ENCODE assay signal across 9 cellular contexts in genomic region chr2:23436346-23437099, GRCh38. TPM values are rescaled to one million over a fixed set of nuclear protein-coding genes. Genes with fewer than 3 reads are reported as not detected.
DNase-seq lines count a peak whose midpoint lies in the region; ATAC-seq and TF ChIP-seq lines count a peak whose summit lies in the region.
"Had no signal": no experiment of that assay in that cellular context is flagged by ENCODE, and none has a peak within 500 bp of the region (broad histone marks: within the 10 kb centered on the region; RNA-seq: fewer than 3 reads in every experiment).

No MANE protein-coding gene starts in this region.

- H3K36me3 ChIP-seq in osteoblast (ENCODE audit: insufficient read depth, low read length) (no peaks in the 10 kb centered on the region), uterus (no peaks in the 10 kb centered on the region), psoas muscle (ENCODE audit: insufficient read depth in 1 of 2, low read depth in 1 of 2) (no peaks in the 10 kb centered on the region)

- no peak for TF ChIP-seq CTCF in osteoblast (IDR thresholded peaks at IDR 0.05; ENCODE audit: extremely low read depth, low read depth, low read length)
- no peak for TF ChIP-seq CTCF in uterus (IDR thresholded peaks at IDR 0.05)
- no peak for TF ChIP-seq CTCF in psoas muscle (IDR thresholded peaks at IDR 0.05)

- H2AFZ ChIP-seq in osteoblast (ENCODE audit: low read length): no peak overlapping the region

- no peak for TF ChIP-seq POLR2A in uterus (IDR thresholded peaks at IDR 0.05)

- H3K27me3 ChIP-seq in osteoblast (ENCODE audit: insufficient read depth, low read length) (no peaks in the 10 kb centered on the region), uterus (no peaks in the 10 kb centered on the region), psoas muscle (ENCODE audit: insufficient read depth in 3 of 3, low read length in 2 of 3) (no peaks in the 10 kb centered on the region)

- ATAC-seq in HG03108 (IDR thresholded peaks at IDR 0.05; ENCODE audit: unreplicated experiment): no peak
- ATAC-seq in psoas muscle: no peak

- peak overlapping the region; percentile 9 for H3K4me2 ChIP-seq in osteoblast (ENCODE audit: insufficient read depth, low read length)

- DNase-seq in activated T-cell treated with anti-CD3 and anti-CD28 coated beads for 48 hours (ENCODE audit: low read depth): peak; percentile 31
- no peak for DNase-seq in activated T-cell treated with anti-CD3 and anti-CD28 coated beads for 4 hours
- peak; percentile 41 for DNase-seq in astrocyte of the hippocampus (ENCODE audit: low read depth, low spot score)
- no peak for DNase-seq in osteoblast (ENCODE audit: insufficient read length, low spot score, missing footprints)
- peak in 1 of 2 donors; percentile 50 for DNase-seq in uterus
- no peak for DNase-seq in psoas muscle
- DNase-seq in DMS 273 treated with DMSO at 0.1 percent for 48 hours (lab: John Stamatoyannopoulos, UW): no peak
- DNase-seq: amniotic stem cell had no signal

- 65 to 67% (median 65%) methylated on average over 16 of the region's 16 CpGs for WGBS in psoas muscle, 3 donors

- no peaks in the 10 kb centered on the region for H4K20me1 ChIP-seq in osteoblast (ENCODE audit: insufficient read depth, low read length)

- H3K79me2 ChIP-seq in osteoblast (ENCODE audit: insufficient read depth, low read length): no peaks in the 10 kb centered on the region

- peaks cover 2% of the 10 kb centered on the region for H3K9me3 ChIP-seq in osteoblast (ENCODE audit: low read depth, low read length)
- no peaks in the 10 kb centered on the region for H3K9me3 ChIP-seq in uterus
- H3K9me3 ChIP-seq in psoas muscle: peaks cover 4% of the 10 kb centered on the region

- H3K27ac ChIP-seq in osteoblast (ENCODE audit: low read depth, low read length) (no peak overlapping the region), uterus (peak overlapping the region; percentile 57 to 78), psoas muscle (no peak overlapping the region)

- H3K4me1 ChIP-seq in osteoblast (ENCODE audit: insufficient read depth, low read length): no peaks in the 10 kb centered on the region
- no peaks in the 10 kb centered on the region for H3K4me1 ChIP-seq in uterus
- no peaks in the 10 kb centered on the region for H3K4me1 ChIP-seq in psoas muscle

- H3K4me3 ChIP-seq in osteoblast (ENCODE audit: insufficient read depth, low read length) (no peak overlapping the region), uterus (no peak overlapping the region), psoas muscle (no peak overlapping the region)

- intact Hi-C loops in uterus (cut with DNase I; ENCODE audit: low total_unique reads): no loop called here
- intact Hi-C loops in psoas muscle (cut with DNase I): no loop called here

RNA-seq across cellular contexts. Expression of gene KLHL29, which starts 51.5 kb away (rescaled TPM):
- total RNA-seq in osteoblast: 1.5 and 3.3 TPM in 2 replicates
- total RNA-seq in uterus: 10 to 100 TPM in 2 of 4 donors, 1 to 10 TPM in 2; 4.8 to 17.0 (median 10.5) TPM
- 10 to 100 TPM in 1 of 4 donors, 1 to 10 TPM in 3; 4.4 to 14.1 (median 7.7) TPM for total RNA-seq in psoas muscle
- polyA plus RNA-seq in psoas muscle: 10 to 100 TPM in 1 of 3 donors, 1 to 10 TPM in 2; 4.7 to 13.3 (median 6.4) TPM

Comparison
In these comparisons a context has a peak if more than half of its experiments do, and no peak if none do; other contexts are left out.
1. DNase-seq: peak in activated T-cell treated with anti-CD3 and anti-CD28 coated beads for 48 hours (single experiment) and astrocyte of the hippocampus (single experiment); none in activated T-cell treated with anti-CD3 and anti-CD28 coated beads for 4 hours (single experiment), osteoblast (single experiment), psoas muscle (0 of 2) and DMS 273 treated with DMSO at 0.1 percent for 48 hours (single experiment).
2. H3K27ac ChIP-seq: peak in uterus (2 of 2); none in osteoblast (single experiment) and psoas muscle (single experiment).